In genomic region chr3:64150527-64151238, GRCh38 we compare ENCODE assay signal across 8 cellular contexts.
A peak's percentile ranks its signal among the peaks of the same experiment; 100 is the strongest.
DNase-seq lines count a peak whose midpoint lies in the region; ATAC-seq and TF ChIP-seq lines count a peak whose summit lies in the region.

No MANE protein-coding gene starts in this region.

- H3K4me3 ChIP-seq in fibroblast of mammary gland (ENCODE audit: control insufficient read depth, low read depth, low read length) = no peak overlapping the region

- no peak overlapping the region for H3K4me3 Mint-ChIP-seq in T-cell

- in situ Hi-C loops in Caki2 (cut with HindIII; ENCODE audit: low pct_unique_long_range_greater_than_20kb, low sequenced_read_pairs) = no loop called here

- H3K4me1 Mint-ChIP-seq in T-cell = no peaks in the 10 kb centered on the region

- POLR2A ChIA-PET in T-cell (lab: Charles Lee) = interaction anchor here in 1 of 2 donors (0.6 kb wide), 1 partner anchor 18 kb away, joined by 5 read pairs; no protein-coding TSS in a partner anchor

- peaks cover 4 to 9% of the 10 kb centered on the region in 2 donors for H3K27me3 Mint-ChIP-seq in T-cell

- intact Hi-C loops in posterior cingulate gyrus (cut with DNase I) = no loop called here

- CTCF ChIA-PET in T-cell (lab: Charles Lee) = no interaction called here

- TF ChIP-seq CTCF in fibroblast of mammary gland (conservative IDR thresholded peaks at IDR 0.05; ENCODE audit: control insufficient read depth, insufficient read depth, low read depth, low read length) = no peak

- no peaks in the 10 kb centered on the region for H3K36me3 Mint-ChIP-seq in T-cell

- no peaks in the 10 kb centered on the region for H3K9me3 Mint-ChIP-seq in T-cell

- no peak overlapping the region for H3K27ac Mint-ChIP-seq in T-cell

- DNase-seq in Caki2 (ENCODE audit: low read depth) (peak; percentile 23), NCI-H69 (lab: John Stamatoyannopoulos, UW) (peak; percentile 87), fibroblast of mammary gland (ENCODE audit: low read depth) (peak; percentile 67), posterior cingulate gyrus (peak in 7 of 10 donors; percentile 42 to 93 (median 59)), T-cell (no peak)
- no peak for DNase-seq in activated T-cell treated with anti-CD3 and anti-CD28 coated beads, Interleukin-2, amount 50 U/mL, for 48 hours

- no peak for ATAC-seq in GM21390 (IDR thresholded peaks at IDR 0.05; ENCODE audit: unreplicated experiment)
- no peak for ATAC-seq in T-cell (replicated peaks in 1 of 4)
- ATAC-seq in HG03108 (IDR thresholded peaks at IDR 0.05; ENCODE audit: unreplicated experiment) = no peak

Comparison
In these comparisons a context has a peak if more than half of its experiments do, and no peak if none do; other contexts are left out.
1. DNase-seq: peak in Caki2 (single experiment), NCI-H69 (single experiment), fibroblast of mammary gland (single experiment) and posterior cingulate gyrus (7 of 10); none in activated T-cell treated with anti-CD3 and anti-CD28 coated beads, Interleukin-2, amount 50 U/mL, for 48 hours (0 of 2) and T-cell (0 of 34).